Comparison of ENCODE assay signal across 8 cellular contexts in the genomic region with DNA sequence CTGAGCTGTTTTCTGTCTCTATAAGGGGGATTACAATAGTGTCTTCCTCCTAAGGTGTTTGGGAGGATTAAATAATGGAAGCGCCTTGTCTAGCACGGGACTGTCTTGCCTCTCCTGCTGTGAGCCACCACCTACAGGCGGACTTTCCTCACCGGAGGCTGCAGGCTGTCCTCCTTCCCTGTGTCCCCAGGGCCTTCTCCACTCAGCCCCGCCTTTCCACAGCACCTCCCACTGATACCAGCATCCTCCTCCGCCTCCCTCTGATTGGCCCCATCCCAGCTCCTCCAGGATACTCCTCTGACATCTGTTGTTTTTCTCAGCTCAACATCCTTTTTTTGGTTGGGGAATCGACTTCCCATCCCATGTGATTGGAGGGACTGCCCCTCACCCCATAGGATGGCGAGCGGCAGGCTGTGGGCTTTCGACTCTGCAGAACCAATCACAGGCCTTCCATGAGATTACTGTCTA. TPM values are rescaled to one million over a fixed set of nuclear protein-coding genes. Genes with fewer than 3 reads are reported as not detected.
DNase-seq lines count a peak whose midpoint lies in the region; ATAC-seq, FAIRE-seq and TF ChIP-seq lines count a peak whose summit lies in the region.

No MANE protein-coding gene starts in this region.

- H3K4me3 Mint-ChIP-seq in Calu3 (ENCODE audit: low read depth, unreplicated experiment), result peak overlapping the region; percentile 97

- intact Hi-C loops in Calu3 (cut with micrococcal nuclease; ENCODE audit: unreplicated experiment), result no loop called here
- intact Hi-C loops in endothelial cell of umbilical vein (cut with micrococcal nuclease), result loop anchor here (1.0 to 5.0 kb wide), 4 partner anchors 21 to 93 kb away; partner anchors contain the start of genes ENDOG, SET and ZER1

- H3K79me2 ChIP-seq in endothelial cell of umbilical vein (ENCODE audit: control insufficient read depth, insufficient read depth, low read length), result no peaks in the 10 kb centered on the region

- no peak for TF ChIP-seq POLR2A in endothelial cell of umbilical vein (IDR thresholded peaks at IDR 0.05; ENCODE audit: low read depth, low read length)

- H3K27me3 Mint-ChIP-seq in Calu3 (ENCODE audit: unreplicated experiment), result no peaks in the 10 kb centered on the region

- no peaks in the 10 kb centered on the region for H3K9me3 Mint-ChIP-seq in Calu3 (ENCODE audit: low read depth, unreplicated experiment)

- H3K4me3 ChIP-seq in endothelial cell of umbilical vein (replicated peaks in 1 of 3; ENCODE audit: insufficient read depth in 1 of 3, low read depth in 1 of 3, low read length in 3 of 3), result peak overlapping the region in 2 of 3 experiments; percentile 53 to 68

- no peak overlapping the region for H3K9ac ChIP-seq in endothelial cell of umbilical vein (replicated peaks; ENCODE audit: extremely low read depth, insufficient read depth, low read length)

- H3K4me1 ChIP-seq in endothelial cell of umbilical vein (ENCODE audit: control insufficient read depth, extremely low read depth, insufficient read depth, low read length), result peaks cover 5% of the 10 kb centered on the region

- H3K36me3 Mint-ChIP-seq in Calu3 (ENCODE audit: insufficient read depth, unreplicated experiment), result peaks cover 36% of the 10 kb centered on the region

- dilution Hi-C loops in endothelial cell of umbilical vein (cut with MboI; ENCODE audit: extremely low pct_ligation_motif_present, low sequenced_read_pairs), result no loop called here

- no peak for FAIRE-seq in endothelial cell of umbilical vein (lab: Jason Lieb, UNC)

- no peak for TF ChIP-seq CTCF in Calu3 (IDR thresholded peaks at IDR 0.05; ENCODE audit: unreplicated experiment)
- no peak for TF ChIP-seq CTCF in endothelial cell of umbilical vein (IDR thresholded peaks at IDR 0.05; ENCODE audit: extremely low read depth in 1 of 2, insufficient read depth in 1 of 2, low read depth in 1 of 2, low read length in 2 of 2)

- H3K27ac ChIP-seq in endothelial cell of umbilical vein (ENCODE audit: insufficient read depth, low read depth, low read length), result no peak overlapping the region

- BruUV-seq in Calu3 (replicated peaks; lab: Mats Ljungman, UMichigan) (no TSS peak), endothelial cell of umbilical vein (replicated peaks; lab: Mats Ljungman, UMichigan) (no TSS peak)

- CTCF ChIA-PET in Calu3 (lab: Charles Lee), result interaction anchor here (0.5 to 1.4 kb wide), 5 partner anchors 8 to 93 kb away, joined by 3 to 6 read pairs (median 4); partner anchors contain the start of gene ENDOG
- CTCF ChIA-PET in endothelial cell of umbilical vein (lab: Charles Lee), result interaction anchor here (0.9 to 1.4 kb wide), 7 partner anchors 8 to 94 kb away, joined by 3 to 12 read pairs (median 5); partner anchors contain the start of genes ENDOG and PKN3

- no peaks in the 10 kb centered on the region for H3K9me1 ChIP-seq in endothelial cell of umbilical vein (replicated peaks; ENCODE audit: control insufficient read depth, extremely low read depth, insufficient read depth, low read length)

- H3K9me3 ChIP-seq in endothelial cell of umbilical vein (replicated peaks; ENCODE audit: control insufficient read depth, insufficient read depth, low read length), result no peaks in the 10 kb centered on the region

- ATAC-seq in stimulated activated naive CD8-positive, alpha-beta T cell treated with anti-CD3 and anti-CD28 coated beads, Interleukin-15, Interleukin-2, amounts not matched to agents 100 U/mL and 50 U/mL, for 24 hours, result peak; percentile 10
- ATAC-seq in HG03045 (IDR thresholded peaks at IDR 0.05; ENCODE audit: unreplicated experiment), result no peak

- POLR2A ChIA-PET in endothelial cell of umbilical vein (lab: Charles Lee), result no interaction called here

- DNase-seq in Calu3 (peak; percentile 40), H4 (ENCODE audit: low spot score) (peak; percentile 71), NCI-H345 treated with DMSO at 0.1 percent for 48 hours (lab: John Stamatoyannopoulos, UW; ENCODE audit: unreplicated experiment) (peak; percentile 59), endothelial cell of umbilical vein (ENCODE audit: low read depth, low spot score) (peak; percentile 70), medulla oblongata (ENCODE audit: extremely low spot score) (peak; percentile 23)
- DNase-seq in activated CD4-positive, alpha-beta T cell treated with anti-CD3 and anti-CD28 coated beads, Interleukin-2, amount 50 U/mL, for 1 hour, result peak; percentile 18
- DNase-seq in stimulated activated naive CD8-positive, alpha-beta T cell treated with anti-CD3 and anti-CD28 coated beads, Interleukin-15, Interleukin-2, amounts not matched to agents 100 U/mL and 50 U/mL, for 24 hours, result peak; percentile 59

- no peaks in the 10 kb centered on the region for H4K20me1 ChIP-seq in endothelial cell of umbilical vein (replicated peaks; ENCODE audit: control insufficient read depth, extremely low read depth, insufficient read depth, low read length)

- H3K27ac Mint-ChIP-seq in Calu3 (ENCODE audit: unreplicated experiment), result peak overlapping the region; percentile 79

- H3K36me3 ChIP-seq in endothelial cell of umbilical vein (ENCODE audit: control insufficient read depth in 2 of 2, extremely low read depth in 1 of 2, insufficient read depth in 2 of 2, low read length in 2 of 2), result peaks cover 2 to 13% of the 10 kb centered on the region in 2 experiments

- peak overlapping the region; percentile 48 for H2AFZ ChIP-seq in endothelial cell of umbilical vein (ENCODE audit: low read depth, low read length)

- peaks cover 13% of the 10 kb centered on the region for H3K4me1 Mint-ChIP-seq in Calu3 (ENCODE audit: low read depth, unreplicated experiment)

- H3K4me2 ChIP-seq in endothelial cell of umbilical vein (ENCODE audit: insufficient read depth, low read length), result peak overlapping the region; percentile 63

- H3K27me3 ChIP-seq in endothelial cell of umbilical vein (ENCODE audit: control insufficient read depth in 2 of 2, insufficient read depth in 2 of 2, low read length in 2 of 2), result no peaks in the 10 kb centered on the region

TF ChIP-seq in endothelial cell of umbilical vein, 7 proteins besides CTCF, POLR2A, EP300 and RAD21 (continues in another document):
- TF ChIP-seq MYC (IDR thresholded peaks at IDR 0.05; ENCODE audit: low read depth, low read length), result no peak
- no peak for TF ChIP-seq FOS (IDR thresholded peaks at IDR 0.05; ENCODE audit: borderline replicate concordance, insufficient read depth, low read length)
- TF ChIP-seq MAX (IDR thresholded peaks at IDR 0.05; ENCODE audit: insufficient read depth, insufficient read length), result no peak
- no peak for TF ChIP-seq JUN (IDR thresholded peaks at IDR 0.05; ENCODE audit: borderline replicate concordance, insufficient read depth, insufficient read length, low read depth)
- no peak for TF ChIP-seq EZH2 (IDR thresholded peaks at IDR 0.05; ENCODE audit: borderline replicate concordance, low read depth, low read length, severe bottlenecking)

RNA-seq across cellular contexts. Expression of gene ZDHHC12, which starts 0.9 kb away (rescaled TPM):
- total RNA-seq in Calu3 (2022), result 35.4 and 36.5 TPM in 2 replicates
- total RNA-seq in H4 (2014; rRNA removed; shearing (Covaris generic)), result 46.4 and 57.8 TPM in 2 replicates
- 28.8 and 31.1 TPM in 2 replicates for total RNA-seq in endothelial cell of umbilical vein
- 62.0 and 86.1 TPM in 2 replicates for polyA plus RNA-seq in endothelial cell of umbilical vein
- 37.2 and 63.3 TPM in 2 replicates for polyA plus RNA-seq in endothelial cell of umbilical vein (2011; cell fraction: cytosol; rRNA removed)
- 18.7 and 18.9 TPM in 2 replicates for polyA plus RNA-seq in endothelial cell of umbilical vein (2011; cell fraction: nucleus; rRNA removed)
- 23.6 and 23.9 TPM in 2 replicates for polyA plus RNA-seq in endothelial cell of umbilical vein (2012)
- polyA minus RNA-seq in endothelial cell of umbilical vein, result 22.3 and 32.5 TPM in 2 replicates
- 67.2 TPM for polyA minus RNA-seq in endothelial cell of umbilical vein (2011; cell fraction: cytosol; rRNA and poly(A)+ RNA removed)
- polyA minus RNA-seq in endothelial cell of umbilical vein (2011; cell fraction: nucleus; rRNA and poly(A)+ RNA removed), result 5.3 and 7.6 TPM in 2 replicates

RNA-seq across cellular contexts. Expression of gene PKN3, which starts 22.5 kb away (rescaled TPM):
- total RNA-seq in Calu3 (2022), result 6.8 and 7.7 TPM in 2 replicates
- 1.9 and 2.8 TPM in 2 replicates for total RNA-seq in H4 (2014; rRNA removed; shearing (Covaris generic))
- 39.3 and 40.4 TPM in 2 replicates for total RNA-seq in endothelial cell of umbilical vein
- polyA plus RNA-seq in endothelial cell of umbilical vein, result 27.0 and 29.5 TPM in 2 replicates
- 23.3 and 25.2 TPM in 2 replicates for polyA plus RNA-seq in endothelial cell of umbilical vein (2011; cell fraction: cytosol; rRNA removed)
- 78.3 and 78.6 TPM in 2 replicates for polyA plus RNA-seq in endothelial cell of umbilical vein (2011; cell fraction: nucleus; rRNA removed)
- 25.5 and 27.3 TPM in 2 replicates for polyA plus RNA-seq in endothelial cell of umbilical vein (2012)
- polyA minus RNA-seq in endothelial cell of umbilical vein, result 17.7 and 28.9 TPM in 2 replicates
- polyA minus RNA-seq in endothelial cell of umbilical vein (2011; cell fraction: cytosol; rRNA and poly(A)+ RNA removed), result 44.7 TPM
- 13.8 and 18.9 TPM in 2 replicates for polyA minus RNA-seq in endothelial cell of umbilical vein (2011; cell fraction: nucleus; rRNA and poly(A)+ RNA removed)

RNA-seq across cellular contexts. Expression of gene SET, which starts 35.8 kb away (rescaled TPM):
- total RNA-seq in Calu3 (2022), result 321 and 367 TPM in 2 replicates
- 568 and 655 TPM in 2 replicates for total RNA-seq in H4 (2014; rRNA removed; shearing (Covaris generic))
- 448 and 483 TPM in 2 replicates for total RNA-seq in endothelial cell of umbilical vein
- 61.1 and 96.9 TPM in 2 replicates for polyA plus RNA-seq in endothelial cell of umbilical vein
- polyA plus RNA-seq in endothelial cell of umbilical vein (2011; cell fraction: cytosol; rRNA removed), result 102 and 105 TPM in 2 replicates
- polyA plus RNA-seq in endothelial cell of umbilical vein (2011; cell fraction: nucleus; rRNA removed), result 97.8 and 153 TPM in 2 replicates
- polyA plus RNA-seq in endothelial cell of umbilical vein (2012), result 325 and 505 TPM in 2 replicates
- 90.4 and 106 TPM in 2 replicates for polyA minus RNA-seq in endothelial cell of umbilical vein
- 487 TPM for polyA minus RNA-seq in endothelial cell of umbilical vein (2011; cell fraction: cytosol; rRNA and poly(A)+ RNA removed)
- 47.0 and 61.7 TPM in 2 replicates for polyA minus RNA-seq in endothelial cell of umbilical vein (2011; cell fraction: nucleus; rRNA and poly(A)+ RNA removed)

RNA-seq across cellular contexts. Expression of gene ZER1, which starts 46.9 kb away (rescaled TPM):
- total RNA-seq in Calu3 (2022) (15.2 and 20.2 TPM in 2 replicates), endothelial cell of umbilical vein (23.0 and 24.9 TPM in 2 replicates)
- 12.4 and 21.5 TPM in 2 replicates for total RNA-seq in H4 (2014; rRNA removed; shearing (Covaris generic))
- 29.9 and 45.5 TPM in 2 replicates for polyA plus RNA-seq in endothelial cell of umbilical vein
- polyA plus RNA-seq in endothelial cell of umbilical vein (2011; cell fraction: cytosol; rRNA removed), result 27.0 and 31.9 TPM in 2 replicates
- 25.4 and 31.8 TPM in 2 replicates for polyA plus RNA-seq in endothelial cell of umbilical vein (2011; cell fraction: nucleus; rRNA removed)
- polyA plus RNA-seq in endothelial cell of umbilical vein (2012), result 16.5 and 19.6 TPM in 2 replicates
- polyA minus RNA-seq in endothelial cell of umbilical vein, result 35.0 and 45.4 TPM in 2 replicates
- polyA minus RNA-seq in endothelial cell of umbilical vein (2011; cell fraction: cytosol; rRNA and poly(A)+ RNA removed), result 25.9 TPM
- 14.7 and 17.0 TPM in 2 replicates for polyA minus RNA-seq in endothelial cell of umbilical vein (2011; cell fraction: nucleus; rRNA and poly(A)+ RNA removed)

Comparison
In these comparisons a context has a peak if more than half of its experiments do, and no peak if none do; other contexts are left out.
1. DNase-seq: peak in every context shown above with its lines; median percentile 71 in H4; 70 in endothelial cell of umbilical vein; 59 in NCI-H345 treated with DMSO at 0.1 percent for 48 hours; 59 in stimulated activated naive CD8-positive, alpha-beta T cell treated with anti-CD3 and anti-CD28 coated beads, Interleukin-15, Interleukin-2, amounts not matched to agents 100 U/mL and 50 U/mL, for 24 hours; 40 in Calu3; 23 in medulla oblongata; 18 in activated CD4-positive, alpha-beta T cell treated with anti-CD3 and anti-CD28 coated beads, Interleukin-2, amount 50 U/mL, for 1 hour.